ENCODE assay signal across 12 cellular contexts in genomic region chr1:119453021-119453420, GRCh38.
DNase-seq lines count a peak whose midpoint lies in the region; ATAC-seq and FAIRE-seq lines count a peak whose summit lies in the region.
"Had no signal": no experiment of that assay in that cellular context is flagged by ENCODE, and none has a peak within 500 bp of the region (broad histone marks: within the 10 kb centered on the region; RNA-seq: fewer than 3 reads in every experiment).

No MANE protein-coding gene starts in this region.

- intact Hi-C loops in head of caudate nucleus (cut with DNase I): no loop called here

- ATAC-seq in HG03342 (IDR thresholded peaks at IDR 0.05; ENCODE audit: unreplicated experiment): no peak

- FAIRE-seq in urothelium cell line (lab: Jason Lieb, UNC): peak; percentile 85

- DNase-seq in stimulated activated CD4-positive, alpha-beta T cell treated with anti-CD3 and anti-CD28 coated beads, Interleukin-15, amount 100 ng/mL, for 24 hours: peak; percentile 38
- no peak for DNase-seq in stimulated activated CD4-positive, alpha-beta T cell treated with anti-CD3 and anti-CD28 coated beads, Interleukin-4, amount 100 ng/mL, for 4 hours
- DNase-seq in NCI-H345 treated with DMSO at 0.1 percent for 48 hours (lab: John Stamatoyannopoulos, UW; ENCODE audit: unreplicated experiment) (peak; percentile 1), fibroblast of gingiva (ENCODE audit: low read depth) (peak; percentile 80), urothelium cell line (ENCODE audit: low spot score) (peak; percentile 95), amygdala (lab: John Stamatoyannopoulos, UW) (no peak), head of caudate nucleus (no peak)
- DNase-seq: activated CD8-positive, alpha-beta memory T cell treated with anti-CD3 and anti-CD28 coated beads for 24 hours; central memory CD4-positive, alpha-beta T cell; NCI-H2081; SK-N-SH had no signal

Comparison
In these comparisons a context has a peak if more than half of its experiments do, and no peak if none do; other contexts are left out.
1. DNase-seq: peak in stimulated activated CD4-positive, alpha-beta T cell treated with anti-CD3 and anti-CD28 coated beads, Interleukin-15, amount 100 ng/mL, for 24 hours (single experiment), NCI-H345 treated with DMSO at 0.1 percent for 48 hours (single experiment), fibroblast of gingiva (single experiment) and urothelium cell line (single experiment); none in stimulated activated CD4-positive, alpha-beta T cell treated with anti-CD3 and anti-CD28 coated beads, Interleukin-4, amount 100 ng/mL, for 4 hours (0 of 2), amygdala (0 of 56) and head of caudate nucleus (0 of 42).